In genomic region chr7:75950111-75950681, GRCh38 we compare ENCODE assay signal across 1 cellular context.
TF ChIP-seq lines count a peak whose summit lies in the region.

No MANE protein-coding gene starts in this region.

TF ChIP-seq in liver, 16 proteins besides CTCF, POLR2A, EP300 and RAD21 (continued from another document):
- TF ChIP-seq, protein P1, sequence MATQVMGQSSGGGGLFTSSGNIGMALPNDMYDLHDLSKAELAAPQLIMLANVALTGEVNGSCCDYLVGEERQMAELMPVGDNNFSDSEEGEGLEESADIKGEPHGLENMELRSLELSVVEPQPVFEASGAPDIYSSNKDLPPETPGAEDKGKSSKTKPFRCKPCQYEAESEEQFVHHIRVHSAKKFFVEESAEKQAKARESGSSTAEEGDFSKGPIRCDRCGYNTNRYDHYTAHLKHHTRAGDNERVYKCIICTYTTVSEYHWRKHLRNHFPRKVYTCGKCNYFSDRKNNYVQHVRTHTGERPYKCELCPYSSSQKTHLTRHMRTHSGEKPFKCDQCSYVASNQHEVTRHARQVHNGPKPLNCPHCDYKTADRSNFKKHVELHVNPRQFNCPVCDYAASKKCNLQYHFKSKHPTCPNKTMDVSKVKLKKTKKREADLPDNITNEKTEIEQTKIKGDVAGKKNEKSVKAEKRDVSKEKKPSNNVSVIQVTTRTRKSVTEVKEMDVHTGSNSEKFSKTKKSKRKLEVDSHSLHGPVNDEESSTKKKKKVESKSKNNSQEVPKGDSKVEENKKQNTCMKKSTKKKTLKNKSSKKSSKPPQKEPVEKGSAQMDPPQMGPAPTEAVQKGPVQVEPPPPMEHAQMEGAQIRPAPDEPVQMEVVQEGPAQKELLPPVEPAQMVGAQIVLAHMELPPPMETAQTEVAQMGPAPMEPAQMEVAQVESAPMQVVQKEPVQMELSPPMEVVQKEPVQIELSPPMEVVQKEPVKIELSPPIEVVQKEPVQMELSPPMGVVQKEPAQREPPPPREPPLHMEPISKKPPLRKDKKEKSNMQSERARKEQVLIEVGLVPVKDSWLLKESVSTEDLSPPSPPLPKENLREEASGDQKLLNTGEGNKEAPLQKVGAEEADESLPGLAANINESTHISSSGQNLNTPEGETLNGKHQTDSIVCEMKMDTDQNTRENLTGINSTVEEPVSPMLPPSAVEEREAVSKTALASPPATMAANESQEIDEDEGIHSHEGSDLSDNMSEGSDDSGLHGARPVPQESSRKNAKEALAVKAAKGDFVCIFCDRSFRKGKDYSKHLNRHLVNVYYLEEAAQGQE (IDR thresholded peaks at IDR 0.05) = no peak
- TF ChIP-seq NR2F2 (IDR thresholded peaks at IDR 0.05) = no peak
- no peak for TF ChIP-seq FOXA1 (IDR thresholded peaks at IDR 0.05)
